20 cellular contexts compared by ENCODE assay signal in genomic region chr16:19636436-19637267, GRCh38.
"Had no signal": no experiment of that assay in that cellular context is flagged by ENCODE, and none has a peak within 500 bp of the region (broad histone marks: within the 10 kb centered on the region; RNA-seq: fewer than 3 reads in every experiment).

No MANE protein-coding gene starts in this region.

- H3K4me3 ChIP-seq: lung, SJSA1 had no signal

- H3K27ac ChIP-seq: foreskin keratinocyte, SJSA1, WERI-Rb-1 had no signal

- H3K9me3 ChIP-seq: SJSA1 had no signal

- FAIRE-seq: astrocyte, bronchial epithelial cell, keratinocyte had no signal

- H3K4me1 ChIP-seq: SJSA1 had no signal

- ATAC-seq: activated CD8-positive, alpha-beta memory T cell treated with anti-CD3 and anti-CD28 coated beads, Interleukin-2, amount 10 ng/mL, durations not matched to agents 7 days and 5 days; activated naive CD8-positive, alpha-beta T cell treated with anti-CD3 and anti-CD28 coated beads, Interleukin-2, amount 50 U/mL, for 24 hours; activated T-helper 17 cell treated with anti-CD3 and anti-CD28 coated beads, Interleukin-2, amount 50 U/mL, for 72 hours; foreskin keratinocyte; natural killer cell treated with Interleukin-12 subunit alpha and Interleukin-12 subunit beta and Interleukin-15 and Interleukin-18, amount 100 ng/mL, for 72 hours had no signal

- H3K27me3 ChIP-seq: foreskin keratinocyte, SJSA1 had no signal

- DNase-seq: activated CD4-positive, alpha-beta T cell treated with anti-CD3 and anti-CD28 coated beads, Interleukin-2, amount 50 U/mL, for 48 hours; activated CD8-positive, alpha-beta memory T cell treated with anti-CD3 and anti-CD28 coated beads, Interleukin-2, amount 10 ng/mL, durations not matched to agents 7 days and 5 days; activated naive CD4-positive, alpha-beta T cell; activated naive CD8-positive, alpha-beta T cell treated with anti-CD3 and anti-CD28 coated beads, Interleukin-2, amount 50 U/mL, for 24 hours; cerebellar nuclear complex; effector CD8-positive, alpha-beta T cell; foreskin keratinocyte; glutamatergic neuron; hypothalamus; stimulated activated CD4-positive, alpha-beta T cell treated with anti-CD3 and anti-CD28 coated beads, Interleukin-15, amount 100 ng/mL, for 24 hours; stimulated activated CD4-positive, alpha-beta T cell treated with anti-CD3 and anti-CD28 coated beads, Interleukin-2, amount 100 ng/mL, for 48 hours; T-helper 2 cell; WERI-Rb-1 had no signal
